In the genomic region with DNA sequence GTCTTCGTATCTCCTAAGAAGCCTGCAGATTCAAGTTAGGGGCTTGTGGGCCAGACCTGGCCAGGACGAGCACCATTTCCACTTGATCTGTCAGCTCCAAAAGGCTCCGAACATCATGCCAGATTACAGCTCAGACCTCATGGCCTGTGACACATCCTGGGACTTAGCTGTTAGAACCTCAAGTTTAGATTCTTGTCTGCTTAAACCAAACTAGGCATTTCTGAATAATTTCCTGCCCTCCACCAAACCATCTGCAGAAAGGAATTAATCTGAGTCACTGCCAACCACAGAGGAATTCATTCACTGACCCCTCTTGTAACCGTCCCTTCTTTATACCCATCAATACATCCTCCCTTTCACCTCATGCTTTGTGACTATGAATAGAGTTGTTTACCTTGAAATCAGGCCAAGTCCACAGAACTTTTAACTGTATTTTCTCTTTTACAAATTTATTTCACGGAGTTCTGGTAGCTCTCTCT, we compare ENCODE assay signal across 8 cellular contexts.
DNase-seq lines count a peak whose midpoint lies in the region; ATAC-seq and TF ChIP-seq lines count a peak whose summit lies in the region.

No MANE protein-coding gene starts in this region.

- in situ Hi-C loops in Caki2 (cut with HindIII; ENCODE audit: low pct_unique_long_range_greater_than_20kb, low sequenced_read_pairs) = no loop called here

- intact Hi-C loops in thyroid gland (cut with DNase I) = no loop called here

- peaks cover 18 to 29% of the 10 kb centered on the region in 2 donors for H3K4me1 ChIP-seq in thyroid gland

- peak overlapping the region in 1 of 3 donors; percentile 24 for H3K27ac ChIP-seq in thyroid gland

- TF ChIP-seq CTCF in thyroid gland (IDR thresholded peaks at IDR 0.05) = no peak

- no peak for TF ChIP-seq POLR2A in thyroid gland (IDR thresholded peaks at IDR 0.05)

- no peaks in the 10 kb centered on the region for H3K27me3 ChIP-seq in thyroid gland

- H3K4me3 ChIP-seq in thyroid gland (replicated peaks in 1 of 3) = no peak overlapping the region

- 32 to 60% methylated on average over 5 of the region's 5 CpGs for WGBS in thyroid gland, 2 donors

- peak; percentile 97 for DNase-seq in Caki2 (ENCODE audit: low read depth)
- DNase-seq in M059J (ENCODE audit: low read depth) = peak; percentile 99
- DNase-seq in amniotic stem cell (lab: John Stamatoyannopoulos, UW) = peak; percentile 79
- DNase-seq in medulla oblongata (ENCODE audit: extremely low spot score) = peak; percentile 15
- DNase-seq in thyroid gland = no peak
- no peak for DNase-seq in left lobe of liver (ENCODE audit: low spot score)
- no peak for DNase-seq in effector CD8-positive, alpha-beta T cell (lab: John Stamatoyannopoulos, UW)
- no peak for DNase-seq in DMS 273 treated with DMSO at 0.1 percent for 48 hours (lab: John Stamatoyannopoulos, UW)

- no peak for ATAC-seq in left lobe of liver

- H3K9me3 ChIP-seq in thyroid gland = no peaks in the 10 kb centered on the region

- no peaks in the 10 kb centered on the region for H3K36me3 ChIP-seq in thyroid gland

Comparison
In these comparisons a context has a peak if more than half of its experiments do, and no peak if none do; other contexts are left out.
1. DNase-seq: peak in Caki2 (single experiment), M059J (single experiment), amniotic stem cell (single experiment) and medulla oblongata (single experiment); none in thyroid gland (0 of 2), left lobe of liver (single experiment), effector CD8-positive, alpha-beta T cell (single experiment) and DMS 273 treated with DMSO at 0.1 percent for 48 hours (single experiment).